8 cellular contexts compared by ENCODE assay signal in the genomic region with DNA sequence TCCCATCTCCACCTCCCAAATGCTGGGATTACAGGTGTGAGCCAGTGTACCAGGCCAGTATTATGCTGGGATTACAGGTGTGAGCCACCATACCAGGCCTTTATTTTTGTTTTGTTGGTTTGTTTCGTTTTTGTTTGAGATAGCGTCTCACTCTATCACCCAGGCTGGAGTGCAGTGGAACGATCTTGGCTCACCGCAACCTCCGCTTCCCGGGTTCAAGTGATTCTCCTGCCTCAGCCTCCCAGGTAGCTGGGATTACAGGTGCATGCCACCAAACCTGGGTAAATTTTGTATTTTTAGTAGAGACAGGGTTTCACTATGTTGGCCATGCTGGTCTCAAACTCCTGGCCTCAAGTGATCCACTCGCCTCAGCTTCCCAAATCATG. TPM values are rescaled to one million over a fixed set of nuclear protein-coding genes. Genes with fewer than 3 reads are reported as not detected.
A peak's percentile ranks its signal among the peaks of the same experiment; 100 is the strongest.
DNase-seq lines count a peak whose midpoint lies in the region; ATAC-seq, FAIRE-seq and TF ChIP-seq lines count a peak whose summit lies in the region.
"Not testable (repeated sequence)": the region's sequence is repeated elsewhere in the genome, so short reads cannot be mapped to it uniquely, and the experiment has no call there.

No MANE protein-coding gene starts in this region.

- POLR2A ChIA-PET in OCI-LY7 (lab: Charles Lee) (interaction anchor here (0.6 to 3.3 kb wide), 5 partner anchors 10 to 163 kb away, joined by 5 to 32 read pairs (median 11); partner anchors contain the start of gene DDIT4), GM12878 (lab: Charles Lee) (interaction anchor here (0.6 to 11.6 kb wide), 12 partner anchors 13 to 686 kb away, joined by 4 to 267 read pairs (median 28); partner anchors contain the start of genes ANAPC16, ASCC1 and DDIT4)
- POLR2A ChIA-PET in activated CD4-positive, alpha-beta memory T cell treated with anti-CD3 and anti-CD28 coated beads, Interleukin-2, amount 10 ng/mL, durations not matched to agents 7 days and 5 days (lab: Charles Lee): interaction anchor here (1.4 to 6.2 kb wide), 8 partner anchors 8 to 173 kb away, joined by 4 to 145 read pairs (median 36); partner anchors contain the start of genes ANAPC16, ASCC1, DDIT4 and SPOCK2

- ATAC-seq in GM12878: not testable (repeated sequence)

- not testable (repeated sequence) for H3K27me3 Mint-ChIP-seq in activated CD4-positive, alpha-beta memory T cell treated with anti-CD3 and anti-CD28 coated beads, Interleukin-2, amount 10 ng/mL, durations not matched to agents 7 days and 5 days; mesothelial cell of epicardium (ENCODE audit: low read depth)

- peak overlapping the region; percentile 71 for H3K9ac ChIP-seq in GM12878 (ENCODE audit: control insufficient read depth, insufficient read depth, low read length)
- peak overlapping the region in 1 of 3 donors; percentile 16 for H3K9ac ChIP-seq in skeletal muscle tissue (ENCODE audit: low read depth in 1 of 3, low read length in 3 of 3)

- not testable (repeated sequence) for H3K9me3 ChIP-seq in DOHH2 (ENCODE audit: control insufficient read depth, insufficient read depth, low read length); OCI-LY7 (ENCODE audit: low read length); GM12878 (replicated peaks; ENCODE audit: control insufficient read depth, insufficient read depth, low read length); esophagus squamous epithelium; skeletal muscle tissue (ENCODE audit: control insufficient read depth in 3 of 3, low read length in 3 of 3)

- intact Hi-C loops in OCI-LY7 (cut with micrococcal nuclease; ENCODE audit: unreplicated experiment); esophagus squamous epithelium (cut with DNase I): not testable (repeated sequence)
- intact Hi-C loops in GM12878 (cut with micrococcal nuclease; ENCODE audit: unreplicated experiment): loop anchor here (5.0 kb wide), 1 partner anchor 45 kb away; the partner anchor contains the start of genes ANAPC16 and ASCC1

- not testable (repeated sequence) for H4K20me1 ChIP-seq in DOHH2 (ENCODE audit: control insufficient read depth, insufficient read depth, low read depth, low read length); OCI-LY7 (ENCODE audit: insufficient read depth, low read length); GM12878 (ENCODE audit: control insufficient read depth, insufficient read depth)

- peaks cover 57% of the 10 kb centered on the region for H3K4me1 Mint-ChIP-seq in activated CD4-positive, alpha-beta memory T cell treated with anti-CD3 and anti-CD28 coated beads, Interleukin-2, amount 10 ng/mL, durations not matched to agents 7 days and 5 days
- H3K4me1 Mint-ChIP-seq in mesothelial cell of epicardium: peaks cover 57% of the 10 kb centered on the region

- not testable (repeated sequence) for TF ChIP-seq CTCF in DOHH2 (IDR thresholded peaks at IDR 0.05; ENCODE audit: low read depth, low read length, poor library complexity, severe bottlenecking); OCI-LY7 (conservative IDR thresholded peaks at IDR 0.05; ENCODE audit: low read length); GM12878 (IDR thresholded peaks at IDR 0.05 in 2 of 3, conservative IDR thresholded peaks at IDR 0.05 in 1 of 3; ENCODE audit: control insufficient read depth in 2 of 3, extremely low read depth in 1 of 3, insufficient read depth in 1 of 3, low read depth in 3 of 3, low read length in 3 of 3); esophagus squamous epithelium (IDR thresholded peaks at IDR 0.05); mesothelial cell of epicardium (IDR thresholded peaks at IDR 0.05; ENCODE audit: unreplicated experiment)

- TF ChIP-seq EP300 in GM12878 (IDR thresholded peaks at IDR 0.05; ENCODE audit: borderline replicate concordance in 1 of 2, control insufficient read depth in 1 of 2, low read depth in 2 of 2, low read length in 2 of 2): not testable (repeated sequence)

- RAD21 ChIA-PET in GM12878 (lab: Charles Lee; ENCODE audit: unreplicated experiment): interaction anchor here (3.1 to 13.0 kb wide), 6 partner anchors 13 to 214 kb away, joined by 18 to 200 read pairs (median 116); partner anchors contain the start of gene DDIT4

- not testable (repeated sequence) for H3K27me3 ChIP-seq in DOHH2 (ENCODE audit: control insufficient read depth, low read length); GM12878 (replicated peaks in 1 of 2; ENCODE audit: control insufficient read depth in 2 of 2, insufficient read depth in 2 of 2, low read length in 1 of 2); esophagus squamous epithelium; skeletal muscle tissue (ENCODE audit: control insufficient read depth in 3 of 3, insufficient read depth in 3 of 3, low read length in 3 of 3)

- 69% methylated on average over 7 of the region's 7 CpGs for WGBS in GM12878 (ENCODE audit: insufficient coverage, insufficient replicate concordance, low lambda C conversion rate, missing lambda C conversion rate)
- 86 to 89% methylated on average over 7 of the region's 7 CpGs for WGBS in esophagus squamous epithelium, 2 donors
- 93% methylated on average over 7 of the region's 7 CpGs for WGBS in urinary bladder

- peak overlapping the region; percentile 99 for H3K4me2 ChIP-seq in DOHH2 (ENCODE audit: low read length)
- H3K4me2 ChIP-seq in OCI-LY7 (ENCODE audit: low read length): peak overlapping the region; percentile 96
- peak overlapping the region; percentile 75 for H3K4me2 ChIP-seq in GM12878 (ENCODE audit: control insufficient read depth, insufficient read depth)

- peaks cover 21% of the 10 kb centered on the region for H3F3A ChIP-seq in DOHH2 (ENCODE audit: control insufficient read depth, insufficient read depth)

- peak overlapping the region; percentile 74 for H3K4me3 ChIP-seq in DOHH2 (ENCODE audit: low read length)
- H3K4me3 ChIP-seq in OCI-LY7 (ENCODE audit: low read depth, low read length, poor library complexity, severe bottlenecking); esophagus squamous epithelium; skeletal muscle tissue (ENCODE audit: low read length in 3 of 3); urinary bladder (ENCODE audit: low read depth, low read length): not testable (repeated sequence)
- peak overlapping the region; percentile 68; the same call in 1 of the 2 replicates for H3K4me3 ChIP-seq in GM12878

- H2AFZ ChIP-seq in OCI-LY7 (ENCODE audit: low read length): peak overlapping the region; percentile 68; the same call in 1 of the 2 replicates
- H2AFZ ChIP-seq in GM12878 (ENCODE audit: control insufficient read depth, low read depth, low read length): not testable (repeated sequence)

- H3K4me3 Mint-ChIP-seq in activated CD4-positive, alpha-beta memory T cell treated with anti-CD3 and anti-CD28 coated beads, Interleukin-2, amount 10 ng/mL, durations not matched to agents 7 days and 5 days: peak overlapping the region; percentile 79
- not testable (repeated sequence) for H3K4me3 Mint-ChIP-seq in mesothelial cell of epicardium

- TF ChIP-seq RAD21 in GM12878 (IDR thresholded peaks at IDR 0.05; ENCODE audit: insufficient read depth, low read depth, low read length): not testable (repeated sequence)

- not testable (repeated sequence) for DNase-seq in OCI-LY7 (ENCODE audit: low spot score); activated CD4-positive, alpha-beta memory T cell treated with anti-CD3 and anti-CD28 coated beads, Interleukin-2, amount 10 ng/mL, durations not matched to agents 7 days and 5 days; GM12878 (ENCODE audit: low read depth, low spot score); esophagus squamous epithelium (lab: John Stamatoyannopoulos, UW); mesothelial cell of epicardium (ENCODE audit: low spot score in 2 of 2, unreplicated experiment in 2 of 2)

- CTCF ChIA-PET in OCI-LY7 (lab: Charles Lee; ENCODE audit: unreplicated experiment): not testable (repeated sequence)
- CTCF ChIA-PET in activated CD4-positive, alpha-beta memory T cell treated with anti-CD3 and anti-CD28 coated beads, Interleukin-2, amount 10 ng/mL, durations not matched to agents 7 days and 5 days (lab: Charles Lee): interaction anchor here (0.7 to 4.7 kb wide), 7 partner anchors 11 to 136 kb away, joined by 3 to 37 read pairs (median 14); partner anchors contain the start of genes ANAPC16, ASCC1 and DDIT4
- CTCF ChIA-PET in GM12878 (lab: Yijun Ruan, JAX): interaction anchor here (0.8 to 7.6 kb wide), 8 partner anchors 10 to 213 kb away, joined by 3 to 59 read pairs (median 4); partner anchors contain the start of gene DDIT4

- H3K27ac Mint-ChIP-seq in activated CD4-positive, alpha-beta memory T cell treated with anti-CD3 and anti-CD28 coated beads, Interleukin-2, amount 10 ng/mL, durations not matched to agents 7 days and 5 days: peak overlapping the region; percentile 98
- peak overlapping the region; percentile 97 for H3K27ac Mint-ChIP-seq in mesothelial cell of epicardium

- not testable (repeated sequence) for TF ChIP-seq POLR2A in GM12878 (IDR thresholded peaks at IDR 0.05; ENCODE audit: low read depth, low read length); esophagus squamous epithelium (IDR thresholded peaks at IDR 0.05)

- not testable (repeated sequence) for H3K9me3 Mint-ChIP-seq in activated CD4-positive, alpha-beta memory T cell treated with anti-CD3 and anti-CD28 coated beads, Interleukin-2, amount 10 ng/mL, durations not matched to agents 7 days and 5 days; mesothelial cell of epicardium

- H3K4me1 ChIP-seq in DOHH2 (ENCODE audit: control insufficient read depth, low read length) (peaks cover 96% of the 10 kb centered on the region), OCI-LY7 (ENCODE audit: insufficient read depth, low read length, poor library complexity, severe bottlenecking) (peaks cover 86% of the 10 kb centered on the region), GM12878 (ENCODE audit: control insufficient read depth, insufficient read depth, low read length) (peaks cover 57% of the 10 kb centered on the region), esophagus squamous epithelium (peaks cover 39 to 78% (median 66%) of the 10 kb centered on the region in 3 donors), skeletal muscle tissue (ENCODE audit: control insufficient read depth in 3 of 3, insufficient read depth in 3 of 3, low read length in 3 of 3) (peaks cover 30 to 39% (median 39%) of the 10 kb centered on the region in 3 donors)
- H3K4me1 ChIP-seq in urinary bladder (ENCODE audit: insufficient read depth): not testable (repeated sequence)

- H3K36me3 Mint-ChIP-seq in activated CD4-positive, alpha-beta memory T cell treated with anti-CD3 and anti-CD28 coated beads, Interleukin-2, amount 10 ng/mL, durations not matched to agents 7 days and 5 days (ENCODE audit: low read depth); mesothelial cell of epicardium: not testable (repeated sequence)

- in situ Hi-C loops in GM12878 (cut with MboI): not testable (repeated sequence)

- not testable (repeated sequence) for H3K9me2 ChIP-seq in DOHH2 (replicated peaks; ENCODE audit: control insufficient read depth, low read length); OCI-LY7 (ENCODE audit: insufficient read depth, low read length)

- peak overlapping the region; percentile 94 for H3K27ac ChIP-seq in DOHH2 (ENCODE audit: low read depth, low read length)
- H3K27ac ChIP-seq in OCI-LY7 (ENCODE audit: low read depth, low read length, poor library complexity, severe bottlenecking): peak overlapping the region; percentile 74
- peak overlapping the region; percentile 95 for H3K27ac ChIP-seq in GM12878 (ENCODE audit: control insufficient read depth, insufficient read depth)
- peak overlapping the region; percentile 86 to 96 (median 94) for H3K27ac ChIP-seq in esophagus squamous epithelium
- H3K27ac ChIP-seq in skeletal muscle tissue (ENCODE audit: low read depth, low read length): peak overlapping the region; percentile 93
- peak overlapping the region; percentile 97 for H3K27ac ChIP-seq in urinary bladder (ENCODE audit: low read depth)

- SMC1A ChIA-PET in GM12878 (lab: Charles Lee; ENCODE audit: uncharacterized antibody, unreplicated experiment): interaction anchor here (1.5 to 21.0 kb wide), 6 partner anchors 12 to 57 kb away, joined by 6 to 275 read pairs (median 20); partner anchors contain the start of gene DDIT4

- H3K79me2 ChIP-seq in DOHH2 (ENCODE audit: control insufficient read depth, low read length); OCI-LY7 (ENCODE audit: insufficient read depth, low read depth, low read length); GM12878 (ENCODE audit: control insufficient read depth, insufficient read depth, low read length): not testable (repeated sequence)

- not testable (repeated sequence) for BruUV-seq in OCI-LY7 (replicated peaks; lab: Mats Ljungman, UMichigan); GM12878 (replicated peaks; lab: Mats Ljungman, UMichigan)

- not testable (repeated sequence) for FAIRE-seq in GM12878 (lab: Jason Lieb, UNC)

- not testable (repeated sequence) for H3K36me3 ChIP-seq in DOHH2 (ENCODE audit: control insufficient read depth, low read length); OCI-LY7 (ENCODE audit: insufficient read depth, low read length); GM12878 (ENCODE audit: control insufficient read depth in 2 of 2, insufficient read depth in 2 of 2, low read length in 1 of 2); esophagus squamous epithelium; skeletal muscle tissue (ENCODE audit: control insufficient read depth in 3 of 3, insufficient read depth in 3 of 3, low read length in 3 of 3); urinary bladder (ENCODE audit: insufficient read depth)

RNA-seq across cellular contexts. Expression of gene DDIT4, which starts 11.7 kb away (rescaled TPM):
- 102 and 105 TPM in 2 replicates for total RNA-seq in OCI-LY7 (2014; rRNA removed; shearing (Covaris generic))
- total RNA-seq in OCI-LY7 (2022): 32.8 and 91.8 TPM in 2 replicates
- 100 to 1,000 TPM; 475 to 481 TPM for total RNA-seq in activated CD4-positive, alpha-beta memory T cell treated with anti-CD3 and anti-CD28 coated beads, Interleukin-2, amount 10 ng/mL, durations not matched to agents 7 days and 5 days
- total RNA-seq in GM12878 (2013; cell fraction: nucleolus; rRNA removed): 278 and 329 TPM in 2 replicates
- 227 and 228 TPM in 2 replicates for total RNA-seq in GM12878 (2014; rRNA removed)
- 75.4 and 76.9 TPM in 2 replicates for total RNA-seq in GM12878 (2014; rRNA removed; fragmentation: Illumina TruSeq; extraction: Trizol)
- total RNA-seq in GM12878 (2021): 192 and 210 TPM in 2 replicates
- 31.9 TPM for polyA plus RNA-seq in GM12878 (2011; ENCODE audit: low read depth)
- 181 and 277 TPM in 2 replicates for polyA plus RNA-seq in GM12878 (2011; rRNA removed)
- polyA plus RNA-seq in GM12878 (2011; cell fraction: cytosol; rRNA removed): 307 and 319 TPM in 2 replicates
- 445 and 463 TPM in 2 replicates for polyA plus RNA-seq in GM12878 (2011; cell fraction: nucleus; rRNA removed)
- polyA plus RNA-seq in GM12878 (2012): 108 and 193 TPM in 2 replicates
- polyA plus RNA-seq in GM12878 (2014; fragmentation: Illumina TruSeq; extraction: Trizol): 35.2 and 44.5 TPM in 2 replicates
- 1 to 10 TPM; 2.1 to 5.0 TPM for polyA plus RNA-seq in GM12878 (2014; fragmentation: Nextera tagmentation; extraction: Ambion mirVana)
- 174 and 190 TPM in 2 replicates for polyA plus RNA-seq in GM12878 (2014; rRNA removed)
- 100 to 1,000 TPM; 245 to 268 TPM for polyA plus RNA-seq in GM12878 (2016; fragmentation: Nextera tagmentation; extraction: Ambion mirVana)
- polyA minus RNA-seq in GM12878 (2011; rRNA and poly(A)+ RNA removed): 219 and 366 TPM in 2 replicates
- 187 and 217 TPM in 2 replicates for polyA minus RNA-seq in GM12878 (2011; cell fraction: cytosol; rRNA and poly(A)+ RNA removed)
- polyA minus RNA-seq in GM12878 (2011; cell fraction: nucleus; rRNA and poly(A)+ RNA removed): 480 and 614 TPM in 2 replicates
- 100 to 1,000 TPM in 3 of 4 donors, 10 to 100 TPM in 1; 49.4 to 384 (median 138) TPM for total RNA-seq in esophagus squamous epithelium
- 61.6 to 62.5 TPM (median 61.9 TPM) in 3 replicates for total RNA-seq in mesothelial cell of epicardium
- total RNA-seq in skeletal muscle tissue: 87.2 TPM
- 137 TPM for total RNA-seq in urinary bladder
- 277 TPM for polyA plus RNA-seq in urinary bladder

RNA-seq across cellular contexts. Expression of gene ASCC1, which starts 45.9 kb away (rescaled TPM):
- total RNA-seq in OCI-LY7 (2014; rRNA removed; shearing (Covaris generic)): 19.3 and 27.1 TPM in 2 replicates
- total RNA-seq in OCI-LY7 (2022): 51.5 and 59.9 TPM in 2 replicates
- total RNA-seq in activated CD4-positive, alpha-beta memory T cell treated with anti-CD3 and anti-CD28 coated beads, Interleukin-2, amount 10 ng/mL, durations not matched to agents 7 days and 5 days: 10 to 100 TPM; 35.5 to 36.2 TPM
- 63.6 and 65.4 TPM in 2 replicates for total RNA-seq in GM12878 (2013; cell fraction: nucleolus; rRNA removed)
- total RNA-seq in GM12878 (2014; rRNA removed): 23.3 and 32.9 TPM in 2 replicates
- total RNA-seq in GM12878 (2014; rRNA removed; fragmentation: Illumina TruSeq; extraction: Trizol): 40.4 and 41.9 TPM in 2 replicates
- 37.7 and 37.9 TPM in 2 replicates for total RNA-seq in GM12878 (2021)
- 40.5 TPM for polyA plus RNA-seq in GM12878 (2011; ENCODE audit: low read depth)
- 80.6 and 113 TPM in 2 replicates for polyA plus RNA-seq in GM12878 (2011; rRNA removed)
- 49.9 and 54.1 TPM in 2 replicates for polyA plus RNA-seq in GM12878 (2011; cell fraction: cytosol; rRNA removed)
- polyA plus RNA-seq in GM12878 (2011; cell fraction: nucleus; rRNA removed): 40.7 and 40.9 TPM in 2 replicates
- 35.0 and 40.2 TPM in 2 replicates for polyA plus RNA-seq in GM12878 (2012)
- polyA plus RNA-seq in GM12878 (2014; fragmentation: Illumina TruSeq; extraction: Trizol): 62.2 and 83.1 TPM in 2 replicates
- 10 to 100 TPM; 41.6 to 49.9 TPM for polyA plus RNA-seq in GM12878 (2014; fragmentation: Nextera tagmentation; extraction: Ambion mirVana)
- 40.8 and 40.9 TPM in 2 replicates for polyA plus RNA-seq in GM12878 (2014; rRNA removed)
- polyA plus RNA-seq in GM12878 (2016; fragmentation: Nextera tagmentation; extraction: Ambion mirVana): 10 to 100 TPM; 43.8 to 47.2 TPM
- 86.5 and 91.9 TPM in 2 replicates for polyA minus RNA-seq in GM12878 (2011; rRNA and poly(A)+ RNA removed)
- polyA minus RNA-seq in GM12878 (2011; cell fraction: cytosol; rRNA and poly(A)+ RNA removed): 35.2 and 35.7 TPM in 2 replicates
- polyA minus RNA-seq in GM12878 (2011; cell fraction: nucleus; rRNA and poly(A)+ RNA removed): 27.3 and 33.8 TPM in 2 replicates
- 10 to 100 TPM; 18.7 to 28.4 (median 24.7) TPM for total RNA-seq in esophagus squamous epithelium
- 35.2 to 36.6 TPM (median 36.4 TPM) in 3 replicates for total RNA-seq in mesothelial cell of epicardium
- total RNA-seq in skeletal muscle tissue: 21.4 TPM
- total RNA-seq in urinary bladder: 33.5 TPM
- 29.7 TPM for polyA plus RNA-seq in urinary bladder

RNA-seq across cellular contexts. Expression of gene ANAPC16, which starts 46.2 kb away (rescaled TPM):
- 48.4 and 68.0 TPM in 2 replicates for total RNA-seq in OCI-LY7 (2014; rRNA removed; shearing (Covaris generic))
- total RNA-seq in OCI-LY7 (2022) (84.7 and 92.8 TPM in 2 replicates), GM12878 (2014; rRNA removed) (69.0 and 78.1 TPM in 2 replicates), GM12878 (2014; rRNA removed; fragmentation: Illumina TruSeq; extraction: Trizol) (80.2 and 80.3 TPM in 2 replicates), GM12878 (2021) (66.9 and 72.7 TPM in 2 replicates), esophagus squamous epithelium (100 to 1,000 TPM in 1 of 4 donors, 10 to 100 TPM in 3; 34.2 to 104 (median 58.1) TPM), mesothelial cell of epicardium (74.3 to 80.5 TPM (median 78.7 TPM) in 3 replicates), skeletal muscle tissue (58.5 TPM), urinary bladder (82.4 TPM)
- total RNA-seq in activated CD4-positive, alpha-beta memory T cell treated with anti-CD3 and anti-CD28 coated beads, Interleukin-2, amount 10 ng/mL, durations not matched to agents 7 days and 5 days: 100 to 1,000 TPM in 1 of 2 experiments, 10 to 100 TPM in 1; 94.2 to 101 TPM
- total RNA-seq in GM12878 (2013; cell fraction: nucleolus; rRNA removed): 59.7 and 67.5 TPM in 2 replicates
- polyA plus RNA-seq in GM12878 (2011; ENCODE audit: low read depth): 72.2 TPM
- polyA plus RNA-seq in GM12878 (2011; rRNA removed) (191 and 233 TPM in 2 replicates), GM12878 (2014; fragmentation: Illumina TruSeq; extraction: Trizol) (79.5 and 97.5 TPM in 2 replicates), GM12878 (2014; fragmentation: Nextera tagmentation; extraction: Ambion mirVana) (100 to 1,000 TPM; 178 to 208 TPM), GM12878 (2014; rRNA removed) (89.1 and 123 TPM in 2 replicates), GM12878 (2016; fragmentation: Nextera tagmentation; extraction: Ambion mirVana) (100 to 1,000 TPM; 145 to 153 TPM), urinary bladder (157 TPM)
- polyA plus RNA-seq in GM12878 (2011; cell fraction: cytosol; rRNA removed): 67.3 and 70.7 TPM in 2 replicates
- polyA plus RNA-seq in GM12878 (2011; cell fraction: nucleus; rRNA removed): 29.0 and 44.9 TPM in 2 replicates
- 93.4 and 116 TPM in 2 replicates for polyA plus RNA-seq in GM12878 (2012)
- polyA minus RNA-seq in GM12878 (2011; rRNA and poly(A)+ RNA removed): 39.7 TPM in 2 replicates
- 9.9 and 13.9 TPM in 2 replicates for polyA minus RNA-seq in GM12878 (2011; cell fraction: cytosol; rRNA and poly(A)+ RNA removed)
- polyA minus RNA-seq in GM12878 (2011; cell fraction: nucleus; rRNA and poly(A)+ RNA removed): 7.0 and 7.7 TPM in 2 replicates
